8 cellular contexts compared by ENCODE assay signal in genomic region chr14:102591372-102591943, GRCh38. TPM values are rescaled to one million over a fixed set of nuclear protein-coding genes. Genes with fewer than 3 reads are reported as not detected.
DNase-seq lines count a peak whose midpoint lies in the region; ATAC-seq and TF ChIP-seq lines count a peak whose summit lies in the region.

No MANE protein-coding gene starts in this region.

- TF ChIP-seq CTCF in psoas muscle (IDR thresholded peaks at IDR 0.05): no peak

- H3K9me3 Mint-ChIP-seq in activated naive CD8-positive, alpha-beta T cell treated with anti-CD3 and anti-CD28 coated beads, Interleukin-2, amount 10 ng/mL, durations not matched to agents 7 days and 5 days: no peaks in the 10 kb centered on the region

- WGBS in psoas muscle, 3 donors: 2 to 4% (median 2%) methylated on average over 23 to 37 of the region's 37 CpGs

- POLR2A ChIA-PET in activated naive CD8-positive, alpha-beta T cell treated with anti-CD3 and anti-CD28 coated beads, Interleukin-2, amount 10 ng/mL, durations not matched to agents 7 days and 5 days (lab: Charles Lee): interaction anchor here (0.8 to 2.0 kb wide), 7 partner anchors 15 to 68 kb away, joined by 3 to 19 read pairs (median 4); no protein-coding TSS in a partner anchor

- peaks cover 2% of the 10 kb centered on the region for H3K36me3 Mint-ChIP-seq in activated naive CD8-positive, alpha-beta T cell treated with anti-CD3 and anti-CD28 coated beads, Interleukin-2, amount 10 ng/mL, durations not matched to agents 7 days and 5 days

- peak overlapping the region; percentile 88 for H3K27ac ChIP-seq in psoas muscle

- intact Hi-C loops in left ventricle myocardium superior (cut with micrococcal nuclease): no loop called here
- intact Hi-C loops in psoas muscle (cut with DNase I): no loop called here

- TF ChIP-seq POLR2A in GM19193 (IDR thresholded peaks at IDR 0.05; ENCODE audit: extremely low read depth, insufficient read depth, insufficient read length): peak; percentile 55

- in situ Hi-C loops in ACHN (cut with HindIII; ENCODE audit: low pct_ligation_motif_present, low pct_unique_long_range_greater_than_20kb, low sequenced_read_pairs): no loop called here

- H3K4me3 Mint-ChIP-seq in activated naive CD8-positive, alpha-beta T cell treated with anti-CD3 and anti-CD28 coated beads, Interleukin-2, amount 10 ng/mL, durations not matched to agents 7 days and 5 days: peak overlapping the region; percentile 96

- H3K4me1 Mint-ChIP-seq in activated naive CD8-positive, alpha-beta T cell treated with anti-CD3 and anti-CD28 coated beads, Interleukin-2, amount 10 ng/mL, durations not matched to agents 7 days and 5 days: peaks cover 17% of the 10 kb centered on the region

- H3K27me3 ChIP-seq in psoas muscle (ENCODE audit: insufficient read depth in 3 of 3, low read length in 2 of 3): no peaks in the 10 kb centered on the region

- peak overlapping the region; percentile 93 for H3K4me3 ChIP-seq in psoas muscle

- ATAC-seq in activated naive CD8-positive, alpha-beta T cell treated with anti-CD3 and anti-CD28 coated beads, Interleukin-2, amount 10 ng/mL, durations not matched to agents 7 days and 5 days (ENCODE audit: low read depth): no peak
- ATAC-seq in left ventricle myocardium superior: peak; percentile 9
- ATAC-seq in psoas muscle: peak in 1 of 4 donors; percentile 16
- no peak for ATAC-seq in left lobe of liver
- no peak for ATAC-seq in GM18519 (IDR thresholded peaks at IDR 0.05; ENCODE audit: low FRiP score, unreplicated experiment)

- H3K36me3 ChIP-seq in psoas muscle (ENCODE audit: insufficient read depth in 1 of 2, low read depth in 1 of 2): no peaks in the 10 kb centered on the region

- H3K27ac Mint-ChIP-seq in activated naive CD8-positive, alpha-beta T cell treated with anti-CD3 and anti-CD28 coated beads, Interleukin-2, amount 10 ng/mL, durations not matched to agents 7 days and 5 days: peak overlapping the region; percentile 75

- no peaks in the 10 kb centered on the region for H3K9me3 ChIP-seq in psoas muscle

- DNase-seq in ACHN (peak; percentile 31), NCI-H69 (lab: John Stamatoyannopoulos, UW) (peak; percentile 69), left ventricle myocardium superior (peak; percentile 64), psoas muscle (peak in 1 of 2 donors; percentile 37), left lobe of liver (ENCODE audit: low spot score) (no peak)
- DNase-seq in activated naive CD8-positive, alpha-beta T cell treated with anti-CD3 and anti-CD28 coated beads, Interleukin-2, amount 10 ng/mL, durations not matched to agents 7 days and 5 days: no peak

- peaks cover 11% of the 10 kb centered on the region for H3K4me1 ChIP-seq in psoas muscle

- peaks cover 8% of the 10 kb centered on the region for H3K27me3 Mint-ChIP-seq in activated naive CD8-positive, alpha-beta T cell treated with anti-CD3 and anti-CD28 coated beads, Interleukin-2, amount 10 ng/mL, durations not matched to agents 7 days and 5 days

RNA-seq across cellular contexts. Expression of gene RCOR1, which starts 1.0 kb away (rescaled TPM):
- total RNA-seq in activated naive CD8-positive, alpha-beta T cell treated with anti-CD3 and anti-CD28 coated beads, Interleukin-2, amount 10 ng/mL, durations not matched to agents 7 days and 5 days: 10 to 100 TPM; 21.7 to 24.3 TPM
- total RNA-seq in left ventricle myocardium superior: 13.0 TPM
- 10 to 100 TPM; 11.6 to 17.7 (median 15.8) TPM for total RNA-seq in psoas muscle
- 10 to 100 TPM in 1 of 3 donors, 1 to 10 TPM in 2; 6.0 to 14.3 (median 8.2) TPM for polyA plus RNA-seq in psoas muscle
- 8.9 TPM for total RNA-seq in left lobe of liver

Comparison
In these comparisons a context has a peak if more than half of its experiments do, and no peak if none do; other contexts are left out.
1. DNase-seq: peak in ACHN (single experiment), NCI-H69 (single experiment) and left ventricle myocardium superior (single experiment); none in activated naive CD8-positive, alpha-beta T cell treated with anti-CD3 and anti-CD28 coated beads, Interleukin-2, amount 10 ng/mL, durations not matched to agents 7 days and 5 days (single experiment) and left lobe of liver (single experiment).